Comparison of ENCODE assay signal across 27 cellular contexts in the genomic region with DNA sequence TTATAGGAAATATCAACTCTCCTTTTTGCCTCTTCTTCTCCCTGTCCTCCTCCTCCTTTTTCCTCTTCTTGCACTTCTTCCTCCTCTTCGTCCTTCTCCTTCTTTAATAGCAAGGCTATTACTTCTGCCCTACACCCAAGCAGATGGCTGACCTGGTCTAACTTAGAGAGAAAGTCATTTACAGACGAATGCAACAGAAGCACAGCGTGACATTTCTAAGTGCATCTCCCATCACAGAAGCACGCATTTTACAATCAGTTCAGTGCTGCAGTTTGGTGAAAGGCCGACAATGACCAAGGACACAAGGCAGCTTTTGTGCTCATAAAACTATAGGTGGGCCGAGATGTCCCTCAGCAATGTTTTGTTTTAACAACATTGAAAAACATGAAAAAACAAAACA.
"Had no signal": no experiment of that assay in that cellular context is flagged by ENCODE, and none has a peak within 500 bp of the region (broad histone marks: within the 10 kb centered on the region; RNA-seq: fewer than 3 reads in every experiment).

No MANE protein-coding gene starts in this region.

- H2AFZ ChIP-seq: neural progenitor cell had no signal

- H3K9ac ChIP-seq: neural progenitor cell had no signal

- H3K4me3 ChIP-seq: left ventricle myocardium inferior, lung, neural progenitor cell, ovary, prostate gland, skin epidermis, stomach, testis, thyroid gland, transverse colon, upper lobe of left lung had no signal

- H3K36me3 ChIP-seq: left ventricle myocardium inferior, neural progenitor cell, ovary, prostate gland, stomach, thyroid gland, transverse colon, upper lobe of left lung had no signal

- H3K9me3 ChIP-seq: ovary, prostate gland, stomach, testis, thyroid gland, upper lobe of left lung had no signal

- H3K4me1 Mint-ChIP-seq: mesothelial cell of epicardium; naive B cell; natural killer cell; nephron progenitor cell; stimulated activated naive B cell treated with anti-CD40 and anti-IgM and Interleukin-4, amounts not matched to agents 10 μg/mL and 1 μg/mL and 100 μg/mL, for 72 hours had no signal

- H3K27ac Mint-ChIP-seq: mesothelial cell of epicardium; naive B cell; natural killer cell; nephron progenitor cell; neural progenitor cell; stimulated activated naive B cell treated with anti-CD40 and anti-IgM and Interleukin-4, amounts not matched to agents 10 μg/mL and 1 μg/mL and 100 μg/mL, for 72 hours had no signal

- H3K27me3 ChIP-seq: neural progenitor cell, ovary, stomach, testis, thyroid gland, transverse colon, upper lobe of left lung had no signal

- H3K36me3 Mint-ChIP-seq: mesothelial cell of epicardium; naive B cell; natural killer cell; neural progenitor cell; stimulated activated naive B cell treated with anti-CD40 and anti-IgM and Interleukin-4, amounts not matched to agents 10 μg/mL and 1 μg/mL and 100 μg/mL, for 72 hours had no signal

- DNase-seq: hippocampal formation; islet precursor cell; left ventricle myocardium inferior; mesendoderm; naive B cell; natural killer cell; nephron progenitor cell; ovary; retina; right cardiac atrium; stimulated activated CD4-positive, alpha-beta T cell treated with anti-CD3 and anti-CD28 coated beads, Interleukin-12 subunit alpha, Interleukin-12 subunit beta, amount 100 ng/mL, for 4 hours; stimulated activated CD4-positive, alpha-beta T cell treated with anti-CD3 and anti-CD28 coated beads, Interleukin-15, amount 100 ng/mL, for 24 hours; stimulated activated CD4-positive, alpha-beta T cell treated with anti-CD3 and anti-CD28 coated beads, Interleukin-2, amount 100 ng/mL, for 24 hours; stimulated activated CD4-positive, alpha-beta T cell treated with anti-CD3 and anti-CD28 coated beads, Interleukin-4, amount 100 ng/mL, for 1 hour; stimulated activated naive B cell treated with anti-CD40 and anti-IgM and Interleukin-4, amounts not matched to agents 10 μg/mL and 1 μg/mL and 100 μg/mL, for 72 hours; stimulated activated naive CD8-positive, alpha-beta T cell treated with anti-CD3 and anti-CD28 coated beads, Interleukin-15, Interleukin-2, amounts not matched to agents 100 U/mL and 50 U/mL, for 24 hours; stomach; testis; thyroid gland; transverse colon; upper lobe of left lung had no signal

- H3K27me3 Mint-ChIP-seq: naive B cell; stimulated activated naive B cell treated with anti-CD40 and anti-IgM and Interleukin-4, amounts not matched to agents 10 μg/mL and 1 μg/mL and 100 μg/mL, for 72 hours had no signal

- H3K4me1 ChIP-seq: left ventricle myocardium inferior, neural progenitor cell, prostate gland, stomach, testis, thyroid gland, transverse colon, upper lobe of left lung had no signal

- H3K4me2 ChIP-seq: neural progenitor cell had no signal

- ATAC-seq: natural killer cell; right cardiac atrium; sciatic nerve; stimulated activated naive B cell treated with anti-CD40 and anti-IgM and Interleukin-4, amounts not matched to agents 10 μg/mL and 1 μg/mL and 100 μg/mL, for 72 hours; stimulated activated naive CD8-positive, alpha-beta T cell treated with anti-CD3 and anti-CD28 coated beads, Interleukin-15, Interleukin-2, amounts not matched to agents 100 U/mL and 50 U/mL, for 24 hours had no signal

- H3K4me3 Mint-ChIP-seq: mesothelial cell of epicardium; naive B cell; natural killer cell; nephron progenitor cell; neural progenitor cell; stimulated activated naive B cell treated with anti-CD40 and anti-IgM and Interleukin-4, amounts not matched to agents 10 μg/mL and 1 μg/mL and 100 μg/mL, for 72 hours had no signal

- H3K9me3 Mint-ChIP-seq: mesothelial cell of epicardium, nephron progenitor cell, neural progenitor cell had no signal

- H3K27ac ChIP-seq: left ventricle myocardium inferior, neural progenitor cell, ovary, prostate gland, skin epidermis, stomach, testis, thyroid gland, transverse colon, upper lobe of left lung had no signal
